Comparison of ENCODE assay signal across 1 cellular context in genomic region chrX:81564851-81565250, GRCh38.
TF ChIP-seq lines count a peak whose summit lies in the region.

No MANE protein-coding gene starts in this region.

TF ChIP-seq in GM23338, 12 proteins besides CTCF, POLR2A, EP300 and RAD21 (continued from another document):
- TF ChIP-seq ZNF462 (CRISPR knock-in tag; IDR thresholded peaks at IDR 0.05) (no peak), POLR2AphosphoS5 (IDR thresholded peaks at IDR 0.05; ENCODE audit: low read depth) (no peak), ETS1 (IDR thresholded peaks at IDR 0.05) (no peak), ZNF331 (CRISPR knock-in tag; IDR thresholded peaks at IDR 0.05; ENCODE audit: low read depth) (no peak), STAT1 (IDR thresholded peaks at IDR 0.05; ENCODE audit: unreplicated experiment) (no peak), EZH2 (IDR thresholded peaks at IDR 0.05; ENCODE audit: low read depth, unreplicated experiment) (no peak), ZNF114 (CRISPR knock-in tag; IDR thresholded peaks at IDR 0.05) (no peak)
TF ChIP-seq in GM23338: peak in this region for 0.
